In the genomic region with DNA sequence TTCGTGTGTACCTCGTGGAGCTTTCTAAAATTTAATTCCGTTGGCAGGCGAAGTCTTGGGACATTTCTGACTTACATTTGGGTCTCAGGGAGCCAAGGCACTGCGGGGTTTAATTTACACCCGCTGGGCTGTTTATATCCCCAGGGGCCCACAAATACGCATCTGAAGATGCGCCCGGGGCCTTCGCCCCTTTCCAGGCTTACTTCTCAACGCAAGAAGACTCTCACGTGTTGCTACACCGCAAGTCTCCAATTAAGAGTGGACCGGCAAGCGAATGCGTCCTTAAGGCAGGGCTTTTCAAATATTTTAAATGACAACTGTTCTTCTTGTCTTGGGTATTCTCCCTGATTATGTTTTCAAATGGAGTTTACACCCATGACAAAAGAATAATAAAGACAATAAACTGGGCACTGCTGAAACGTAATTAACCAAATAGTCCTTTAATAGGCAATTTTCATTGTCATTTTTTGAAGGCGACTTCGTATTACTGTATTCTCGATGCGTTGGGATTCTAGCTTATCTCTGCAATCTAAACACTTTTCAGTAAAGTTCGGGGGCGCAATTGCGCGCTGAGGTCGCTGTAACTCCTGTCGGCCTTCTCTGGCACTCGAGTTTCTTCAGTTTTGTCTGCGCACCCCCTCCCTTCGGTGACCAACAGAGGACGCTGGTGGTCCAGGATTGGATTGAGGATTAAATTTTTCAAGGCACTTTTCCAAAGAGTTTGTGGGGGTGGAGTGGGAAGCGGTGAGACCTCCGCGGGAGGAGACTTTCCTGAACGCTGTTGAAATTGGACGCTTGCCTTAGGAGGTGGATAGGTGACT, we compare ENCODE assay signal across 8 cellular contexts. TPM values are rescaled to one million over a fixed set of nuclear protein-coding genes. Genes with fewer than 3 reads are reported as not detected.
DNase-seq lines count a peak whose midpoint lies in the region; ATAC-seq and TF ChIP-seq lines count a peak whose summit lies in the region.

No MANE protein-coding gene starts in this region.

- intact Hi-C loops in activated naive CD4-positive, alpha-beta T cell treated with anti-CD3 and anti-CD28 coated beads for 36 hours (cut with micrococcal nuclease), result loop anchor here (1.0 to 2.0 kb wide), 2 partner anchors 430 to 1259 kb away; no protein-coding TSS in a partner anchor

- no peaks in the 10 kb centered on the region for H3K27me3 ChIP-seq in brain microvascular endothelial cell (replicated peaks)

- H3K9me3 Mint-ChIP-seq in activated naive CD4-positive, alpha-beta T cell treated with anti-CD3 and anti-CD28 coated beads for 36 hours, result no peaks in the 10 kb centered on the region
- no peaks in the 10 kb centered on the region for H3K9me3 Mint-ChIP-seq in activated naive CD4-positive, alpha-beta T cell treated with anti-CD3 and anti-CD28 coated beads, Interleukin-2, amount 50 U/mL, for 72 hours

- ATAC-seq in activated naive CD4-positive, alpha-beta T cell treated with anti-CD3 and anti-CD28 coated beads, Interleukin-2, amount 50 U/mL, for 72 hours, result no peak
- no peak for ATAC-seq in stimulated activated naive CD8-positive, alpha-beta T cell treated with anti-CD3 and anti-CD28 coated beads, Interleukin-15, Interleukin-2, amounts not matched to agents 100 U/mL and 50 U/mL, for 24 hours
- no peak for ATAC-seq in HG03457 (IDR thresholded peaks at IDR 0.05; ENCODE audit: unreplicated experiment)

- H3K36me3 ChIP-seq in brain microvascular endothelial cell (replicated peaks), result peaks cover 3% of the 10 kb centered on the region

- peak overlapping the region; percentile 44 for H3K4me3 Mint-ChIP-seq in activated naive CD4-positive, alpha-beta T cell treated with anti-CD3 and anti-CD28 coated beads for 36 hours

- DNase-seq in activated naive CD4-positive, alpha-beta T cell treated with anti-CD3 and anti-CD28 coated beads for 36 hours, result peak; percentile 59
- no peak for DNase-seq in activated naive CD4-positive, alpha-beta T cell treated with anti-CD3 and anti-CD28 coated beads, Interleukin-2, amount 50 U/mL, for 72 hours (ENCODE audit: low spot score in 2 of 2)
- DNase-seq in NCI-H446 (lab: John Stamatoyannopoulos, UW) (peak; percentile 5 to 63), brain microvascular endothelial cell (peak; percentile 81), inferior parietal cortex (ENCODE audit: extremely low spot score) (peak; percentile 72), NCI-H2107 (lab: John Stamatoyannopoulos, UW) (no peak)
- DNase-seq in stimulated activated naive CD8-positive, alpha-beta T cell treated with anti-CD3 and anti-CD28 coated beads, Interleukin-15, Interleukin-2, amounts not matched to agents 100 U/mL and 50 U/mL, for 24 hours, result peak; percentile 21

- TF ChIP-seq CTCF in brain microvascular endothelial cell (IDR thresholded peaks at IDR 0.05; ENCODE audit: low read depth, low read length, missing control alignments), result peak; percentile 99

- in situ Hi-C loops in brain microvascular endothelial cell (cut with HindIII; ENCODE audit: low pct_ligation_motif_present, low sequenced_read_pairs), result loop anchor here (25.0 kb wide), 1 partner anchor 440 kb away; no protein-coding TSS in a partner anchor

- H3K4me1 Mint-ChIP-seq in activated naive CD4-positive, alpha-beta T cell treated with anti-CD3 and anti-CD28 coated beads for 36 hours (ENCODE audit: low read depth), result peaks cover 29% of the 10 kb centered on the region

- H3K27ac Mint-ChIP-seq in activated naive CD4-positive, alpha-beta T cell treated with anti-CD3 and anti-CD28 coated beads for 36 hours, result no peak overlapping the region
- H3K27ac Mint-ChIP-seq in activated naive CD4-positive, alpha-beta T cell treated with anti-CD3 and anti-CD28 coated beads, Interleukin-2, amount 50 U/mL, for 72 hours, result no peak overlapping the region

- no peaks in the 10 kb centered on the region for H3K36me3 Mint-ChIP-seq in activated naive CD4-positive, alpha-beta T cell treated with anti-CD3 and anti-CD28 coated beads for 36 hours (ENCODE audit: low read depth)
- peaks cover 0 to 5% of the 10 kb centered on the region in 2 donors for H3K36me3 Mint-ChIP-seq in activated naive CD4-positive, alpha-beta T cell treated with anti-CD3 and anti-CD28 coated beads, Interleukin-2, amount 50 U/mL, for 72 hours

- H3K4me3 ChIP-seq in brain microvascular endothelial cell (ENCODE audit: low read depth, low read length), result peak overlapping the region; percentile 56

- H3K27me3 Mint-ChIP-seq in activated naive CD4-positive, alpha-beta T cell treated with anti-CD3 and anti-CD28 coated beads for 36 hours (ENCODE audit: low read depth), result peaks cover 50% of the 10 kb centered on the region

- peak overlapping the region; percentile 54 for H3K27ac ChIP-seq in brain microvascular endothelial cell

- CTCF ChIA-PET in activated naive CD4-positive, alpha-beta T cell treated with anti-CD3 and anti-CD28 coated beads for 36 hours (lab: Charles Lee), result interaction anchor here (0.7 to 1.9 kb wide), 17 partner anchors 9 to 1259 kb away, joined by 3 to 8 read pairs (median 4); no protein-coding TSS in a partner anchor

RNA-seq across cellular contexts. Expression of a gene that starts 0.8 kb away (rescaled TPM):
- total RNA-seq in activated naive CD4-positive, alpha-beta T cell treated with anti-CD3 and anti-CD28 coated beads for 36 hours, result under 1 TPM in 1 of 2 experiments, not detected in 1; 0.17 TPM
- total RNA-seq in activated naive CD4-positive, alpha-beta T cell treated with anti-CD3 and anti-CD28 coated beads, Interleukin-2, amount 50 U/mL, for 72 hours, result under 1 TPM in 1 of 2 donors, not detected in 1; 0.31 TPM

RNA-seq across cellular contexts. Expression of a gene that starts 33.6 kb away (rescaled TPM):
- total RNA-seq in activated naive CD4-positive, alpha-beta T cell treated with anti-CD3 and anti-CD28 coated beads for 36 hours, result not detected
- not detected for total RNA-seq in activated naive CD4-positive, alpha-beta T cell treated with anti-CD3 and anti-CD28 coated beads, Interleukin-2, amount 50 U/mL, for 72 hours

RNA-seq across cellular contexts. Expression of a gene that starts 49.0 kb away (rescaled TPM):
- not detected for total RNA-seq in activated naive CD4-positive, alpha-beta T cell treated with anti-CD3 and anti-CD28 coated beads for 36 hours
- not detected for total RNA-seq in activated naive CD4-positive, alpha-beta T cell treated with anti-CD3 and anti-CD28 coated beads, Interleukin-2, amount 50 U/mL, for 72 hours

Comparison
In these comparisons a context has a peak if more than half of its experiments do, and no peak if none do; other contexts are left out.
1. DNase-seq: peak in activated naive CD4-positive, alpha-beta T cell treated with anti-CD3 and anti-CD28 coated beads for 36 hours (single experiment), NCI-H446 (2 of 2), brain microvascular endothelial cell (single experiment), inferior parietal cortex (single experiment) and stimulated activated naive CD8-positive, alpha-beta T cell treated with anti-CD3 and anti-CD28 coated beads, Interleukin-15, Interleukin-2, amounts not matched to agents 100 U/mL and 50 U/mL, for 24 hours (single experiment); none in activated naive CD4-positive, alpha-beta T cell treated with anti-CD3 and anti-CD28 coated beads, Interleukin-2, amount 50 U/mL, for 72 hours (0 of 2) and NCI-H2107 (single experiment).